Comparison of ENCODE assay signal across 21 cellular contexts in genomic region chr3:154152741-154153140, GRCh38.
"Had no signal": no experiment of that assay in that cellular context is flagged by ENCODE, and none has a peak within 500 bp of the region (broad histone marks: within the 10 kb centered on the region; RNA-seq: fewer than 3 reads in every experiment).

No MANE protein-coding gene starts in this region.

- H3K27me3 ChIP-seq: MG63, SJSA1 had no signal

- H3K9me3 ChIP-seq: MG63, SJSA1 had no signal

- DNase-seq: KG1, MG63, NCI-H1092, NCI-H1105 treated with DMSO at 0.1 percent for 48 hours, NCI-H1417 treated with DMSO at 0.1 percent for 48 hours, NCI-H146, NCI-H1694 treated with DMSO at 0.1 percent for 48 hours, NCI-H1930, NCI-H2081, NCI-H2107, NCI-H2227 treated with DMSO at 0.1 percent for 48 hours, NCI-H446, NCI-H510A, NCI-H524 treated with DMSO at 0.1 percent for 48 hours, NCI-H69, NCI-H774, Right ventricle myocardium superior, RPMI8226, SIG-M5 had no signal

- H3K4me3 ChIP-seq: MG63, SJSA1, SK-N-MC had no signal

- H3K27ac ChIP-seq: SK-N-MC had no signal

- H3K36me3 ChIP-seq: MG63 had no signal
